In the genomic region with DNA sequence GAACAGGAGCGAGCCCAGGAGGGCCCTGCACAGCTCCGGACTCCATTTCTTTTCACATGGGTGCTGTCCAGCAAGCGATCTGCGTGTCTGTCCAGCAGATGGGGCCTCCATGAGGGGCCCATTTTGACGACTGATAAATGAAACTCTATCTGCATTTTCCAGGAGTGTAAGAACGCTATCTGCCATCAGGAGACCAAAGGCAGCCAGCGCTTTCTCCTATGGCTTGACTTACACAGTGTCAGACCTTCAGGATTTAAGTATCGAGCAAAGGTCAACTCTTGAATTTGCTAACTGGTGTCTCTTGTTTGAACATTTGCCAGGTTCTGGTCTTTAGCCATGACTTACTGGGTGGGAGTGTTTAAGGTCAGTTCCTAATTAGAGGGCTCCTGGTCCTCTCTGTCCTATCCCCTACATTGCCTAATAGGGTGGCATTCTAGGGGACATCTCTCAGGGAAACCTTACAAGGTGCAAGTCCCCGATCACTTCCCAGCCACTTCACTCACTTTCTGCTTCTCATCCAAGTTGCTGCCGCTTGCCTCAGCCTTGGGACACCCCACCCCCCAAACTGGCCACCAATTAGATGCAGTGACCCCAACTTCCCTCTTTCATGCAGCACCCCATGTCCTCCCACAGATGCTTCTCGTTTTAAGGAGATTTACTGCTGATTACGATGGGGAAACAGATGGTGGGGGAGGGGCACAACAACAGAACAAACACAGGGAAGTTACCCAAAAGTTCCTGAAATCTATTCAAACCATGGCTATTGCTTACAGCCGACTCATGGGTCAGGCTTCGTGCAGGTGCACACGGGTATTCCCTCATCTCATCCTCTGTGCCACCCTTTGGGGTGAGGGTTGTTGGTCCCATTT, we compare ENCODE assay signal across 12 cellular contexts. TPM values are rescaled to one million over a fixed set of nuclear protein-coding genes. Genes with fewer than 3 reads are reported as not detected.
A peak's percentile ranks its signal among the peaks of the same experiment; 100 is the strongest.
DNase-seq lines count a peak whose midpoint lies in the region; ATAC-seq and TF ChIP-seq lines count a peak whose summit lies in the region.
"Had no signal": no experiment of that assay in that cellular context is flagged by ENCODE, and none has a peak within 500 bp of the region (broad histone marks: within the 10 kb centered on the region; RNA-seq: fewer than 3 reads in every experiment).

No MANE protein-coding gene starts in this region.

- TF ChIP-seq CTCF in CD8-positive, alpha-beta T cell (IDR thresholded peaks at IDR 0.05): no peak

- H3K27ac Mint-ChIP-seq in CD8-positive, alpha-beta T cell: peak overlapping the region; percentile 93
- H3K27ac Mint-ChIP-seq in natural killer cell treated with Interleukin-12 subunit alpha and Interleukin-12 subunit beta and Interleukin-15 and Interleukin-18, amount 100 ng/mL, for 72 hours: peak overlapping the region; percentile 85 to 99

- peak overlapping the region; percentile 44 for H3K27ac ChIP-seq in CD8-positive, alpha-beta T cell (ENCODE audit: low read depth, low read length)
- peak overlapping the region; percentile 8 for H3K27ac ChIP-seq in duodenal mucosa (ENCODE audit: low read depth, low read length)

- H3K27me3 Mint-ChIP-seq in CD8-positive, alpha-beta T cell (ENCODE audit: low read depth): no peaks in the 10 kb centered on the region
- no peaks in the 10 kb centered on the region for H3K27me3 Mint-ChIP-seq in natural killer cell treated with Interleukin-12 subunit alpha and Interleukin-12 subunit beta and Interleukin-15 and Interleukin-18, amount 100 ng/mL, for 72 hours
- H3K27me3 Mint-ChIP-seq: central memory CD8-positive, alpha-beta T cell had no signal

- H3K4me3 Mint-ChIP-seq in CD8-positive, alpha-beta T cell: no peak overlapping the region
- H3K4me3 Mint-ChIP-seq in natural killer cell treated with Interleukin-12 subunit alpha and Interleukin-12 subunit beta and Interleukin-15 and Interleukin-18, amount 100 ng/mL, for 72 hours: peak overlapping the region; percentile 48
- H3K4me3 Mint-ChIP-seq: central memory CD8-positive, alpha-beta T cell had no signal

- peak overlapping the region in 1 of 2 donors; percentile 58 for H3K9ac ChIP-seq in duodenal mucosa (ENCODE audit: low read depth in 1 of 2, low read length in 2 of 2)

- no peaks in the 10 kb centered on the region for H3K9me3 Mint-ChIP-seq in CD8-positive, alpha-beta T cell
- no peaks in the 10 kb centered on the region for H3K9me3 Mint-ChIP-seq in natural killer cell treated with Interleukin-12 subunit alpha and Interleukin-12 subunit beta and Interleukin-15 and Interleukin-18, amount 100 ng/mL, for 72 hours
- H3K9me3 Mint-ChIP-seq: central memory CD8-positive, alpha-beta T cell had no signal

- peaks cover 96% of the 10 kb centered on the region for H3K4me1 Mint-ChIP-seq in CD8-positive, alpha-beta T cell (ENCODE audit: low read depth)
- peaks cover 59 to 64% of the 10 kb centered on the region in 2 donors for H3K4me1 Mint-ChIP-seq in natural killer cell treated with Interleukin-12 subunit alpha and Interleukin-12 subunit beta and Interleukin-15 and Interleukin-18, amount 100 ng/mL, for 72 hours (ENCODE audit: low read depth in 2 of 2)

- CTCF ChIA-PET in CD8-positive, alpha-beta T cell (lab: Charles Lee): interaction anchor here (0.7 to 8.6 kb wide), 7 partner anchors 8 to 58 kb away, joined by 3 to 114 read pairs (median 4); partner anchors contain the start of gene VSIR

- H3K4me3 ChIP-seq in CD8-positive, alpha-beta T cell (ENCODE audit: low read depth, low read length): no peak overlapping the region
- H3K4me3 ChIP-seq in duodenal mucosa (ENCODE audit: low read depth in 1 of 2, low read length in 2 of 2): peak overlapping the region in 1 of 2 donors; percentile 13

- H3K9me3 ChIP-seq in CD8-positive, alpha-beta T cell (ENCODE audit: low read length): no peaks in the 10 kb centered on the region
- no peaks in the 10 kb centered on the region for H3K9me3 ChIP-seq in duodenal mucosa (ENCODE audit: control insufficient read depth in 1 of 2, low read length in 2 of 2)

- no peak for ATAC-seq in CD8-positive, alpha-beta T cell
- ATAC-seq in natural killer cell treated with Interleukin-12 subunit alpha and Interleukin-12 subunit beta and Interleukin-15 and Interleukin-18, amount 100 ng/mL, for 72 hours: no peak

- peak in 1 of 7 experiments; percentile 3 for DNase-seq in CD8-positive, alpha-beta T cell
- DNase-seq in NOMO-1 treated with dmso at 0.1 percent for 144 hours (lab: John Stamatoyannopoulos, UW; ENCODE audit: unreplicated experiment): peak; percentile 97
- no peak for DNase-seq in natural killer cell treated with Interleukin-12 subunit alpha and Interleukin-12 subunit beta and Interleukin-15 and Interleukin-18, amount 100 ng/mL, for 72 hours (ENCODE audit: low spot score)
- DNase-seq in germinal center (ENCODE audit: low spot score): no peak
- no peak for DNase-seq in DMS79 treated with DMSO at 0.1 percent for 48 hours (lab: John Stamatoyannopoulos, UW)
- no peak for DNase-seq in NCI-H2171 (lab: John Stamatoyannopoulos, UW)
- no peak for DNase-seq in COLO668 (lab: John Stamatoyannopoulos, UW; ENCODE audit: unreplicated experiment)
- DNase-seq: islet precursor cell, T1000 had no signal

- H3K36me3 ChIP-seq in CD8-positive, alpha-beta T cell (ENCODE audit: insufficient read depth, low read length): peaks cover 57% of the 10 kb centered on the region
- peaks cover 27 to 46% of the 10 kb centered on the region in 2 donors for H3K36me3 ChIP-seq in duodenal mucosa (ENCODE audit: control insufficient read depth in 1 of 2, insufficient read depth in 2 of 2, low read length in 2 of 2)

- H3K36me3 Mint-ChIP-seq in CD8-positive, alpha-beta T cell: peaks cover 73% of the 10 kb centered on the region
- no peaks in the 10 kb centered on the region for H3K36me3 Mint-ChIP-seq in natural killer cell treated with Interleukin-12 subunit alpha and Interleukin-12 subunit beta and Interleukin-15 and Interleukin-18, amount 100 ng/mL, for 72 hours

- intact Hi-C loops in CD8-positive, alpha-beta T cell (cut with DNase I, micrococcal nuclease): no loop called here

- POLR2A ChIA-PET in CD8-positive, alpha-beta T cell (lab: Charles Lee): interaction anchor here (1.0 to 12.4 kb wide), 7 partner anchors 12 to 55 kb away, joined by 3 to 300 read pairs (median 9); partner anchors contain the start of gene VSIR

- peaks cover 100% of the 10 kb centered on the region for H3K4me1 ChIP-seq in CD8-positive, alpha-beta T cell (ENCODE audit: insufficient read depth, low read length)
- peaks cover 92 to 93% of the 10 kb centered on the region in 2 donors for H3K4me1 ChIP-seq in duodenal mucosa (ENCODE audit: control insufficient read depth in 1 of 2, insufficient read depth in 2 of 2, low read length in 2 of 2)

- H3K27me3 ChIP-seq in CD8-positive, alpha-beta T cell (ENCODE audit: insufficient read depth, low read length): no peaks in the 10 kb centered on the region
- no peaks in the 10 kb centered on the region for H3K27me3 ChIP-seq in duodenal mucosa (ENCODE audit: control insufficient read depth in 1 of 2, insufficient read depth in 2 of 2, low read length in 2 of 2)

RNA-seq across cellular contexts. Expression of gene VSIR, which starts 20.0 kb away (rescaled TPM):
- 10 to 100 TPM; 57.3 to 61.7 TPM for total RNA-seq in CD8-positive, alpha-beta T cell
- 10 to 100 TPM; 18.8 to 19.7 TPM for total RNA-seq in natural killer cell treated with Interleukin-12 subunit alpha and Interleukin-12 subunit beta and Interleukin-15 and Interleukin-18, amount 100 ng/mL, for 72 hours
- total RNA-seq: H1 had no signal

RNA-seq across cellular contexts. Expression of gene C10orf105, which starts 33.7 kb away (rescaled TPM):
- total RNA-seq in CD8-positive, alpha-beta T cell: under 1 TPM; 0.14 to 0.33 TPM
- total RNA-seq in natural killer cell treated with Interleukin-12 subunit alpha and Interleukin-12 subunit beta and Interleukin-15 and Interleukin-18, amount 100 ng/mL, for 72 hours: not detected
